Comparison of ENCODE assay signal across 7 cellular contexts in the genomic region with DNA sequence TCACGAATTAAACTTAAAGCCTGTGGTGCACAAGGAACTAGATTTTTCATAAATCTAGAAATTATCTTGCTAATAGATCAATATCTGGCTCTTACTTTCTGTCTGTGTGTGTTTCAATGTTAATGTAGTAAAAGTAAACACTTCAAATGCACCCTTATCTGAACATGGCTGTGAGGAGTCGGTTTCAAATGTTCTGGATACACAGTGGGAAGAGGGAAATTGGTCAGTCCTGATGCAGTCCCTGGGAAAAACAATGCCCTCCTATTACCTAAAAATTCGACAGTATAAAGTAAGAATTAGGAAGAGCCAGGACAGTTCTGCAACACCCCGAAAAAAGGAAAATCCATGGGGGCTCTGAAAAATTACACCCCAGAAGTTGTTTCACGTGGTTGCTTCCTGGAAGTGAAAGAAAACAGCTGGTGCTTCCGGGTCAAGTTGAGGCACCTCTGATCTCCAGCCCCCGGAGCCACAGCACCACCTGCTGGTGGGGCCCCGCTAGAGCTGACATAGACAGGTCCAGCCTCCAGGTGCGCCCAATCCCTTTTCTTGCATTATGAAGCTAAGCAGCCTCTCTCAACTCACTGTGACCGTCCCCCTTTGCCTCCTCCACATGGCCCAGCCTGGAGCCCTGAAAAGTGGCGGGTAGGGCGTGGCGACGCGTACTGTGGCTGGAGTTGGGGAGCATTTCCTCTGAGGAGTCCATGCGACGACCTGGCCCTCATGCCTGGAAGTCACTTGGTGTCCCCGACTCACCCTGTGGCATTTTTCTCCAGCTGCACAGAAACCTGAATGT. TPM values are rescaled to one million over a fixed set of nuclear protein-coding genes. Genes with fewer than 3 reads are reported as not detected.
DNase-seq lines count a peak whose midpoint lies in the region; ATAC-seq and TF ChIP-seq lines count a peak whose summit lies in the region.

No MANE protein-coding gene starts in this region.

- intact Hi-C loops in left lung (cut with DNase I), result no loop called here
- intact Hi-C loops in aorta (cut with DNase I), result no loop called here

- ATAC-seq in activated CD8-positive, alpha-beta T cell treated with anti-CD3 and anti-CD28 coated beads, Interleukin-2, amount 10 ng/mL, durations not matched to agents 7 days and 5 days, result peak; percentile 49
- ATAC-seq in left lung (peak; percentile 88), HG02973 (IDR thresholded peaks at IDR 0.05; ENCODE audit: unreplicated experiment) (no peak), aorta (ENCODE audit: low FRiP score) (no peak), gastroesophageal sphincter (no peak)

- no peak for TF ChIP-seq EP300 in gastroesophageal sphincter (IDR thresholded peaks at IDR 0.05)

- H3K9me3 ChIP-seq in left lung (peaks cover 0 to 3% of the 10 kb centered on the region in 2 donors), aorta (ENCODE audit: control insufficient read depth, low read length) (peaks cover 2% of the 10 kb centered on the region), gastroesophageal sphincter (peaks cover 0 to 7% (median 0%) of the 10 kb centered on the region in 3 donors)

- H3K4me3 Mint-ChIP-seq in activated CD8-positive, alpha-beta T cell treated with anti-CD3 and anti-CD28 coated beads, Interleukin-2, amount 10 ng/mL, durations not matched to agents 7 days and 5 days, result no peak overlapping the region

- CTCF ChIA-PET in activated CD8-positive, alpha-beta T cell treated with anti-CD3 and anti-CD28 coated beads, Interleukin-2, amount 10 ng/mL, durations not matched to agents 7 days and 5 days (lab: Charles Lee), result interaction anchor here (0.6 to 1.4 kb wide), 9 partner anchors 9 to 185 kb away, joined by 3 to 7 read pairs (median 4); a partner anchor contains a TSS

- TF ChIP-seq POLR2A in gastroesophageal sphincter (IDR thresholded peaks at IDR 0.05), result no peak

- TF ChIP-seq CTCF in GM10266 (IDR thresholded peaks at IDR 0.05; ENCODE audit: control insufficient read depth, insufficient read depth, low read depth, missing control alignments) (peak; percentile 46), left lung (IDR thresholded peaks at IDR 0.05) (peak; percentile 23 to 60), gastroesophageal sphincter (IDR thresholded peaks at IDR 0.05) (peak in 1 of 4 experiments; percentile 17)

- no peaks in the 10 kb centered on the region for H3K36me3 ChIP-seq in left lung
- no peaks in the 10 kb centered on the region for H3K36me3 ChIP-seq in aorta (ENCODE audit: control insufficient read depth in 1 of 2, insufficient read depth in 2 of 2, low read length in 1 of 2)
- H3K36me3 ChIP-seq in gastroesophageal sphincter, result no peaks in the 10 kb centered on the region

- WGBS in aorta, 2 donors, result 65 to 68% methylated on average over 18 of the region's 18 CpGs
- 50 to 62% methylated on average over 6 of the region's 18 CpGs for WGBS in gastroesophageal sphincter (ENCODE audit: low coverage in 1 of 2), 2 donors

- no peak overlapping the region for H3K27ac ChIP-seq in left lung
- H3K27ac ChIP-seq in aorta (ENCODE audit: low read depth in 1 of 2, low read length in 2 of 2), result no peak overlapping the region
- H3K27ac ChIP-seq in gastroesophageal sphincter, result no peak overlapping the region

- H3K4me1 Mint-ChIP-seq in activated CD8-positive, alpha-beta T cell treated with anti-CD3 and anti-CD28 coated beads, Interleukin-2, amount 10 ng/mL, durations not matched to agents 7 days and 5 days (ENCODE audit: low read depth), result no peaks in the 10 kb centered on the region

- POLR2A ChIA-PET in activated CD8-positive, alpha-beta T cell treated with anti-CD3 and anti-CD28 coated beads, Interleukin-2, amount 10 ng/mL, durations not matched to agents 7 days and 5 days (lab: Charles Lee), result no interaction called here

- no peaks in the 10 kb centered on the region for H3K9me3 Mint-ChIP-seq in activated CD8-positive, alpha-beta T cell treated with anti-CD3 and anti-CD28 coated beads, Interleukin-2, amount 10 ng/mL, durations not matched to agents 7 days and 5 days (ENCODE audit: insufficient read depth)

- H3K27me3 ChIP-seq in left lung, result peaks cover 3 to 14% of the 10 kb centered on the region in 2 donors
- no peaks in the 10 kb centered on the region for H3K27me3 ChIP-seq in aorta (ENCODE audit: control insufficient read depth in 1 of 2, insufficient read depth in 2 of 2, low read length in 1 of 2)
- peaks cover 36% of the 10 kb centered on the region for H3K27me3 ChIP-seq in gastroesophageal sphincter

- peaks cover 20% of the 10 kb centered on the region for H3K27me3 Mint-ChIP-seq in activated CD8-positive, alpha-beta T cell treated with anti-CD3 and anti-CD28 coated beads, Interleukin-2, amount 10 ng/mL, durations not matched to agents 7 days and 5 days (ENCODE audit: low read depth)

- no peak overlapping the region for H3K4me3 ChIP-seq in left lung
- no peak overlapping the region for H3K4me3 ChIP-seq in aorta (ENCODE audit: low read length in 2 of 2)
- H3K4me3 ChIP-seq in gastroesophageal sphincter, result no peak overlapping the region

- DNase-seq in GM10266 (ENCODE audit: extremely low spot score) (peak; percentile 24), LHCN-M2 (ENCODE audit: low read depth) (peak; percentile 11), left lung (peak; percentile 42 to 92), aorta (no peak)
- DNase-seq in activated CD8-positive, alpha-beta T cell treated with anti-CD3 and anti-CD28 coated beads, Interleukin-2, amount 10 ng/mL, durations not matched to agents 7 days and 5 days, result peak; percentile 60

- no peak overlapping the region for H3K27ac Mint-ChIP-seq in activated CD8-positive, alpha-beta T cell treated with anti-CD3 and anti-CD28 coated beads, Interleukin-2, amount 10 ng/mL, durations not matched to agents 7 days and 5 days

- H3K4me1 ChIP-seq in left lung, result no peaks in the 10 kb centered on the region
- no peaks in the 10 kb centered on the region for H3K4me1 ChIP-seq in aorta (ENCODE audit: control insufficient read depth in 1 of 2, insufficient read depth in 2 of 2, low read length in 2 of 2)
- no peaks in the 10 kb centered on the region for H3K4me1 ChIP-seq in gastroesophageal sphincter

- H3K36me3 Mint-ChIP-seq in activated CD8-positive, alpha-beta T cell treated with anti-CD3 and anti-CD28 coated beads, Interleukin-2, amount 10 ng/mL, durations not matched to agents 7 days and 5 days (ENCODE audit: low read depth), result no peaks in the 10 kb centered on the region

RNA-seq across cellular contexts. Expression of a gene that starts 8.3 kb away (rescaled TPM):
- total RNA-seq in LHCN-M2 (2014; rRNA removed), result not detected in 2 replicates
- polyA plus RNA-seq in LHCN-M2 (2012), result not detected
- not detected for total RNA-seq in activated CD8-positive, alpha-beta T cell treated with anti-CD3 and anti-CD28 coated beads, Interleukin-2, amount 10 ng/mL, durations not matched to agents 7 days and 5 days
- total RNA-seq in left lung, result not detected
- not detected for total RNA-seq in aorta
- not detected for polyA plus RNA-seq in aorta
- not detected for total RNA-seq in gastroesophageal sphincter

RNA-seq across cellular contexts. Expression of a gene that starts 22.6 kb away (rescaled TPM):
- total RNA-seq in LHCN-M2 (2014; rRNA removed) (not detected in 2 replicates), left lung (under 1 TPM in 1 of 2 donors, not detected in 1; 0.31 TPM), aorta (not detected), gastroesophageal sphincter (not detected)
- not detected for polyA plus RNA-seq in LHCN-M2 (2012)
- total RNA-seq in activated CD8-positive, alpha-beta T cell treated with anti-CD3 and anti-CD28 coated beads, Interleukin-2, amount 10 ng/mL, durations not matched to agents 7 days and 5 days, result not detected
- polyA plus RNA-seq in aorta, result not detected

RNA-seq across cellular contexts. Expression of a gene that starts 24.9 kb away (rescaled TPM):
- total RNA-seq in LHCN-M2 (2014; rRNA removed) (not detected in 2 replicates), left lung (100 to 1,000 TPM; 496 to 672 TPM), aorta (100 to 1,000 TPM in 1 of 2 donors, 10 to 100 TPM in 1; 41.2 to 151 TPM), gastroesophageal sphincter (100 to 1,000 TPM in 1 of 4 donors, 10 to 100 TPM in 3; 26.1 to 251 (median 56.5) TPM)
- polyA plus RNA-seq in LHCN-M2 (2012), result not detected
- total RNA-seq in activated CD8-positive, alpha-beta T cell treated with anti-CD3 and anti-CD28 coated beads, Interleukin-2, amount 10 ng/mL, durations not matched to agents 7 days and 5 days, result not detected
- 10 to 100 TPM; 24.4 to 34.8 TPM for polyA plus RNA-seq in aorta

RNA-seq across cellular contexts. Expression of a gene that starts 54.8 kb away (rescaled TPM):
- total RNA-seq in LHCN-M2 (2014; rRNA removed), result not detected in 2 replicates
- polyA plus RNA-seq in LHCN-M2 (2012), result not detected
- not detected for total RNA-seq in activated CD8-positive, alpha-beta T cell treated with anti-CD3 and anti-CD28 coated beads, Interleukin-2, amount 10 ng/mL, durations not matched to agents 7 days and 5 days
- 100 to 1,000 TPM in 1 of 2 donors, 1 to 10 TPM in 1; 1.4 to 165 TPM for total RNA-seq in left lung
- total RNA-seq in aorta, result under 1 TPM in 1 of 2 donors, not detected in 1; 0.96 TPM
- 1 to 10 TPM; 1.1 to 2.0 TPM for polyA plus RNA-seq in aorta
- 10 to 100 TPM in 1 of 4 donors, 1 to 10 TPM in 2, not detected in 1; 2.0 to 33.7 (median 4.5) TPM for total RNA-seq in gastroesophageal sphincter

Comparison
In these comparisons a context has a peak if more than half of its experiments do, and no peak if none do; other contexts are left out.
1. DNase-seq: peak in GM10266 (single experiment), LHCN-M2 (single experiment), activated CD8-positive, alpha-beta T cell treated with anti-CD3 and anti-CD28 coated beads, Interleukin-2, amount 10 ng/mL, durations not matched to agents 7 days and 5 days (single experiment) and left lung (2 of 2); none in aorta (0 of 2).
2. ATAC-seq: peak in activated CD8-positive, alpha-beta T cell treated with anti-CD3 and anti-CD28 coated beads, Interleukin-2, amount 10 ng/mL, durations not matched to agents 7 days and 5 days (single experiment) and left lung (single experiment); none in HG02973 (single experiment), aorta (single experiment) and gastroesophageal sphincter (single experiment).
3. RNA of a gene that starts 24.9 kb away (total RNA-seq): 496 to 672 TPM in left lung, 41.2 to 151 TPM in aorta and 26.1 to 251 TPM in gastroesophageal sphincter; not detected in LHCN-M2 and not detected in activated CD8-positive, alpha-beta T cell treated with anti-CD3 and anti-CD28 coated beads, Interleukin-2, amount 10 ng/mL, durations not matched to agents 7 days and 5 days; every median in the first group is over 10 times any median in the second.